In genomic region chr10:82882722-82883121, GRCh38 we compare ENCODE assay signal across 40 cellular contexts.
"Had no signal": no experiment of that assay in that cellular context is flagged by ENCODE, and none has a peak within 500 bp of the region (broad histone marks: within the 10 kb centered on the region; RNA-seq: fewer than 3 reads in every experiment).

No MANE protein-coding gene starts in this region.

- H3K27ac ChIP-seq: adrenal gland, body of pancreas, brain microvascular endothelial cell, breast epithelium, cardiac muscle cell, VCaP had no signal

- H3K4me3 Mint-ChIP-seq: activated B cell treated with CpG ODN at 0.5 μM for 24 hours; activated CD4-positive, alpha-beta memory T cell treated with anti-CD3 and anti-CD28 coated beads for 36 hours; activated CD4-positive, alpha-beta T cell treated with anti-CD3 and anti-CD28 coated beads, Interleukin-2, amount 10 ng/mL, durations not matched to agents 24 days and 14 days; activated CD8-positive, alpha-beta T cell treated with anti-CD3 and anti-CD28 coated beads for 36 hours; activated naive CD4-positive, alpha-beta T cell treated with anti-CD3 and anti-CD28 coated beads for 36 hours; activated naive CD8-positive, alpha-beta T cell treated with anti-CD3 and anti-CD28 coated beads for 36 hours; activated T-cell treated with anti-CD3 and anti-CD28 coated beads, Interleukin-2, amount 50 U/mL, for 4 hours; activated T-cell treated with anti-CD3 and anti-CD28 coated beads, Interleukin-2, amount 50 U/mL, for 72 hours; activated T-helper 1 cell treated with anti-CD3 and anti-CD28 coated beads, Interleukin-12 subunit alpha, Interleukin-12 subunit beta, Interleukin-2, Interleukin-4 antibody, amounts not matched to agents 30 ng/mL and 10 ng/mL and 1 ng/mL, durations not matched to agents 14 hours and 24 hours and 36 hours; activated T-helper 17 cell treated with anti-CD3 and anti-CD28 coated beads, Interleukin-2, amount 50 U/mL, for 72 hours; central memory CD8-positive, alpha-beta T cell; T-helper 1 cell treated with Interleukin-12 subunit alpha and Interleukin-12 subunit beta and Interleukin-4 antibody, amounts not matched to agents 30 μg/mL and 1 μg/mL, for 36 hours; T-helper 2 cell treated with Interferon-gamma antibody and Interleukin-4, amounts not matched to agents 5 μg/mL and 100 μg/mL, for 36 hours had no signal

- H3K27me3 Mint-ChIP-seq: activated B cell treated with CpG ODN at 0.5 μM for 24 hours; activated CD4-positive, alpha-beta memory T cell treated with anti-CD3 and anti-CD28 coated beads for 36 hours; activated CD4-positive, alpha-beta T cell treated with anti-CD3 and anti-CD28 coated beads, Interleukin-2, amount 10 ng/mL, durations not matched to agents 24 days and 14 days; activated CD8-positive, alpha-beta T cell treated with anti-CD3 and anti-CD28 coated beads for 36 hours; activated naive CD8-positive, alpha-beta T cell treated with anti-CD3 and anti-CD28 coated beads for 36 hours; activated T-helper 17 cell treated with anti-CD3 and anti-CD28 coated beads, Interleukin-2, amount 50 U/mL, for 72 hours; central memory CD8-positive, alpha-beta T cell had no signal

- H3K36me3 Mint-ChIP-seq: activated CD4-positive, alpha-beta memory T cell treated with anti-CD3 and anti-CD28 coated beads for 36 hours; activated naive CD4-positive, alpha-beta T cell treated with anti-CD3 and anti-CD28 coated beads, Interleukin-2, amount 50 U/mL, for 72 hours; activated naive CD8-positive, alpha-beta T cell treated with anti-CD3 and anti-CD28 coated beads for 36 hours had no signal

- ATAC-seq: activated CD8-positive, alpha-beta T cell treated with anti-CD3 and anti-CD28 coated beads for 36 hours; activated naive CD4-positive, alpha-beta T cell treated with anti-CD3 and anti-CD28 coated beads, Interleukin-2, amount 50 U/mL, for 72 hours; activated T-cell treated with anti-CD3 and anti-CD28 coated beads, Interleukin-2, amount 50 U/mL, for 4 hours; activated T-cell treated with anti-CD3 and anti-CD28 coated beads, Interleukin-2, amount 50 U/mL, for 72 hours; activated T-helper 17 cell treated with anti-CD3 and anti-CD28 coated beads, Interleukin-2, amount 50 U/mL, for 72 hours; body of pancreas had no signal

- H3K4me1 Mint-ChIP-seq: activated B cell treated with CpG ODN at 0.5 μM for 24 hours; activated CD4-positive, alpha-beta T cell treated with anti-CD3 and anti-CD28 coated beads, Interleukin-2, amount 10 ng/mL, durations not matched to agents 24 days and 14 days; activated naive CD8-positive, alpha-beta T cell treated with anti-CD3 and anti-CD28 coated beads for 36 hours; activated T-helper 17 cell treated with anti-CD3 and anti-CD28 coated beads, Interleukin-2, amount 50 U/mL, for 72 hours; central memory CD8-positive, alpha-beta T cell had no signal

- H3K9me3 ChIP-seq: adrenal gland, body of pancreas, breast epithelium had no signal

- H3K4me3 ChIP-seq: adrenal gland, body of pancreas, breast epithelium, cardiac muscle cell had no signal

- H3K27me3 ChIP-seq: adrenal gland, body of pancreas, brain microvascular endothelial cell, breast epithelium, cardiac muscle cell had no signal

- FAIRE-seq: astrocyte, TTC549 had no signal

- H3K9me3 Mint-ChIP-seq: activated T-helper 1 cell treated with anti-CD3 and anti-CD28 coated beads, Interleukin-12 subunit alpha, Interleukin-12 subunit beta, Interleukin-2, Interleukin-4 antibody, amounts not matched to agents 30 ng/mL and 10 ng/mL and 1 ng/mL, durations not matched to agents 14 hours and 24 hours and 36 hours had no signal

- H3K36me3 ChIP-seq: adrenal gland, brain microvascular endothelial cell, breast epithelium, cardiac muscle cell had no signal

- DNase-seq: activated B cell treated with CpG ODN at 0.5 μM for 24 hours; activated CD4-positive, alpha-beta memory T cell treated with anti-CD3 and anti-CD28 coated beads for 36 hours; activated CD4-positive, alpha-beta T cell treated with anti-CD3 and anti-CD28 coated beads for 4 hours; activated CD4-positive, alpha-beta T cell treated with anti-CD3 and anti-CD28 coated beads, Interleukin-2, amount 10 ng/mL, durations not matched to agents 24 days and 14 days; activated CD4-positive, alpha-beta T cell treated with anti-CD3 and anti-CD28 coated beads, Interleukin-2, amount 50 U/mL, for 1 hour; activated CD4-positive, alpha-beta T cell treated with anti-CD3 and anti-CD28 coated beads, Interleukin-2, amount 50 U/mL, for 4 hours; activated CD4-positive, CD25-positive, alpha-beta regulatory T cell treated with anti-CD3 and anti-CD28 coated beads, Interleukin-2, amount 50 U/mL, for 72 hours; activated CD8-positive, alpha-beta memory T cell treated with anti-CD3 and anti-CD28 coated beads, Interleukin-2, amount 50 U/mL, for 4 hours; activated CD8-positive, alpha-beta T cell treated with anti-CD3 and anti-CD28 coated beads for 36 hours; activated effector memory CD4-positive, alpha-beta T cell treated with anti-CD3 and anti-CD28 coated beads, Interleukin-2, amount 50 U/mL, for 16 hours; activated gamma-delta T cell treated with Interleukin-2 at 50 U/mL for 16 hours; activated naive CD4-positive, alpha-beta T cell; activated naive CD4-positive, alpha-beta T cell treated with anti-CD3 and anti-CD28 coated beads for 36 hours; activated naive CD4-positive, alpha-beta T cell treated with anti-CD3 and anti-CD28 coated beads, Interleukin-2, amount 50 U/mL, for 16 hours; activated naive CD8-positive, alpha-beta T cell treated with anti-CD3 and anti-CD28 coated beads for 36 hours; activated T-cell treated with anti-CD3 and anti-CD28 coated beads for 4 hours; activated T-cell treated with anti-CD3 and anti-CD28 coated beads, Interleukin-2, amount 50 U/mL, for 1 hour; activated T-cell treated with anti-CD3 and anti-CD28 coated beads, Interleukin-2, amount 50 U/mL, for 4 hours; activated T-cell treated with anti-CD3 and anti-CD28 coated beads, Interleukin-2, amount 50 U/mL, for 72 hours; adrenal gland; amniotic stem cell; aorta; body of pancreas; brain microvascular endothelial cell; caudate nucleus; cerebellar nuclear complex; T-helper 1 cell; T-helper 2 cell; T-helper 9 cell had no signal

- H3K4me1 ChIP-seq: adrenal gland, breast epithelium had no signal

- H3K27ac Mint-ChIP-seq: activated B cell treated with CpG ODN at 0.5 μM for 24 hours; activated CD4-positive, alpha-beta memory T cell treated with anti-CD3 and anti-CD28 coated beads for 36 hours; activated CD4-positive, alpha-beta T cell treated with anti-CD3 and anti-CD28 coated beads, Interleukin-2, amount 10 ng/mL, durations not matched to agents 24 days and 14 days; activated CD8-positive, alpha-beta T cell treated with anti-CD3 and anti-CD28 coated beads for 36 hours; activated naive CD4-positive, alpha-beta T cell treated with anti-CD3 and anti-CD28 coated beads for 36 hours; activated naive CD4-positive, alpha-beta T cell treated with anti-CD3 and anti-CD28 coated beads, Interleukin-2, amount 50 U/mL, for 72 hours; activated naive CD8-positive, alpha-beta T cell treated with anti-CD3 and anti-CD28 coated beads for 36 hours; activated T-cell treated with anti-CD3 and anti-CD28 coated beads, Interleukin-2, amount 50 U/mL, for 72 hours; activated T-helper 1 cell treated with anti-CD3 and anti-CD28 coated beads, Interleukin-12 subunit alpha, Interleukin-12 subunit beta, Interleukin-2, Interleukin-4 antibody, amounts not matched to agents 30 ng/mL and 10 ng/mL and 1 ng/mL, durations not matched to agents 14 hours and 24 hours and 36 hours; activated T-helper 17 cell treated with anti-CD3 and anti-CD28 coated beads, Interleukin-2, amount 50 U/mL, for 72 hours; T-helper 1 cell treated with Interleukin-12 subunit alpha and Interleukin-12 subunit beta and Interleukin-4 antibody, amounts not matched to agents 30 μg/mL and 1 μg/mL, for 36 hours; T-helper 2 cell treated with Interferon-gamma antibody and Interleukin-4, amounts not matched to agents 5 μg/mL and 100 μg/mL, for 36 hours had no signal
